Comparison of ENCODE assay signal across 8 cellular contexts in the genomic region with DNA sequence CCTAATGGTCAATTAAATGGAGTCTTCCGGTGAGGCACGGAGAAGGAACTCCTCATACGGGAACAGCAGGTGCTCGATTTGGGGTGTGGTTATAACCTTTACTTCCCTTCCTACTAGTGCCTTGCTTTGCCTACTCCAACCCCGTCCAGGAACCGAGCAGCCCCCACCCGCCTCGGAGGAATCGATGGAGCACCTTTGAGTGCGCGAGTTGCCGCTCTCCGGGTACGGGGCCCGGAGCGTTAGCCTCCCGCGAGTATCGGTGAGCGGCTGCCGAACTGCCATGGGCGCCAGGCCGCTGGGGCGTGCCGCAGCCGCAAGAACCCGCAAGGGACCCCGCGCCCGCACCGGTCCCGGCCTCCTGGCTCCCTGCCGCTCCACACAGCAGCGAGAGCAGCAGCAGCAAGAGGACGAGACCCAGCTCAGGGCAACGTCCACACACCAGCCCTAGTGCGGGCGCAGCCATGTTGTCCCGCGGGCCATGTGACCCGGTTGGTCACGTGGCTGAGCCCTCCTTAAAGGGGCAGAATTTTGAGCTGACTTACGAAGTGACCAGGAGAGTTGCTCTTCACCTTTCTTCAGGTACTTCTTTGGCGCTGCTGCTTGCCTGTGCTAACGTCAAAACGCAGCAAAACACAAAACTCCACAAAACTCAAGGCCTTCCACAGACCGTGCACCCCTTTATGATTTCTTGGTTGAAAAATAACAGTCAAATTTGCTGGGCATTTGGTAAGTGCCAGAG. TPM values are rescaled to one million over a fixed set of nuclear protein-coding genes. Genes with fewer than 3 reads are reported as not detected.
DNase-seq lines count a peak whose midpoint lies in the region; ATAC-seq and TF ChIP-seq lines count a peak whose summit lies in the region.

A gene (minus strand): TSS at position 487 of the 739 bp plus-strand sequence. CDS start 24 bp downstream, at position 463.

- H3K27me3 Mint-ChIP-seq in activated naive CD8-positive, alpha-beta T cell: no peaks in the 10 kb centered on the region

- DNase-seq in G401 (ENCODE audit: low spot score): peak; percentile 90
- DNase-seq in Karpas-422: peak; percentile 91
- DNase-seq in glomerular visceral epithelial cell (ENCODE audit: extremely low spot score): peak; percentile 65
- peak; percentile 76 for DNase-seq in omental fat pad (ENCODE audit: low spot score)
- peak; percentile 88 to 90 for DNase-seq in suprapubic skin (ENCODE audit: low spot score in 2 of 2)

- peaks cover 12% of the 10 kb centered on the region for H3K4me1 Mint-ChIP-seq in activated naive CD8-positive, alpha-beta T cell (ENCODE audit: low read depth)

- peak within 1 kb of the TSS; percentile 93 for H3K4me3 Mint-ChIP-seq in activated naive CD8-positive, alpha-beta T cell

- in situ Hi-C loops in G401 (cut with HindIII; ENCODE audit: low sequenced_read_pairs): no loop called here

- H3K79me2 ChIP-seq in Karpas-422 (ENCODE audit: low read length): 0 out of 2 replicates have a peak, but pooled peaks cover 4% of the 10 kb centered on the region

- H4K20me1 ChIP-seq in Karpas-422 (ENCODE audit: insufficient read depth, low read depth, low read length): no peaks in the 10 kb centered on the region

- no peak for TF ChIP-seq EP300 in suprapubic skin (IDR thresholded peaks at IDR 0.05)

- no peaks in the 10 kb centered on the region for H3K9me3 Mint-ChIP-seq in activated naive CD8-positive, alpha-beta T cell (ENCODE audit: low read depth)

- H3K27me3 ChIP-seq in Karpas-422 (ENCODE audit: low read length) (no peaks in the 10 kb centered on the region), suprapubic skin (no peaks in the 10 kb centered on the region)

- H3K9me3 ChIP-seq in Karpas-422 (ENCODE audit: low read length) (no peaks in the 10 kb centered on the region), suprapubic skin (no peaks in the 10 kb centered on the region)

- TF ChIP-seq POLR2A in suprapubic skin (IDR thresholded peaks at IDR 0.05): peak in 1 of 2 donors; percentile 52

- H3K4me1 ChIP-seq in Karpas-422 (ENCODE audit: low read length): peaks cover 10% of the 10 kb centered on the region
- H3K4me1 ChIP-seq in suprapubic skin: peaks cover 12% of the 10 kb centered on the region

- no peaks in the 10 kb centered on the region for H3K9me2 ChIP-seq in Karpas-422 (replicated peaks; ENCODE audit: insufficient read depth, low read length)

- under 1% methylated on average over 46 of the region's 47 CpGs for WGBS in suprapubic skin

- peak within 1 kb of the TSS; percentile 79 for H3K4me2 ChIP-seq in Karpas-422 (ENCODE audit: low read depth, low read length, poor library complexity, severe bottlenecking)

- no peaks in the 10 kb centered on the region for H3K36me3 Mint-ChIP-seq in activated naive CD8-positive, alpha-beta T cell

- TF ChIP-seq CTCF in omental fat pad (IDR thresholded peaks at IDR 0.05): no peak
- no peak for TF ChIP-seq CTCF in suprapubic skin (IDR thresholded peaks at IDR 0.05)

- H3K9ac ChIP-seq in Karpas-422 (ENCODE audit: low read length): peak within 1 kb of the TSS; percentile 74

- peak within 1 kb of the TSS; percentile 93 for H2AFZ ChIP-seq in Karpas-422 (ENCODE audit: low read length)

- H3K4me3 ChIP-seq in Karpas-422 (ENCODE audit: low read length) (peak within 1 kb of the TSS; percentile 84), suprapubic skin (peak within 1 kb of the TSS; percentile 67)

- no peak within 1 kb of the TSS for H3K27ac ChIP-seq in Karpas-422 (ENCODE audit: low read length)
- H3K27ac ChIP-seq in suprapubic skin: peak within 1 kb of the TSS; percentile 86

- ATAC-seq in GM21825 (IDR thresholded peaks at IDR 0.05; ENCODE audit: unreplicated experiment) (peak; percentile 100), SK-N-SH treated with all-trans-retinoic acid at 6 μM for 48 hours (peak; percentile 99), omental fat pad (ENCODE audit: low FRiP score) (peak; percentile 92)

- H3K27ac Mint-ChIP-seq in activated naive CD8-positive, alpha-beta T cell: peak within 1 kb of the TSS; percentile 95

- H3K36me3 ChIP-seq in Karpas-422 (ENCODE audit: insufficient read depth, low read length) (no peaks in the 10 kb centered on the region), suprapubic skin (no peaks in the 10 kb centered on the region)

TF ChIP-seq in SK-N-SH treated with all-trans-retinoic acid at 6 μM for 48 hours, 23 proteins besides CTCF, POLR2A, EP300 and RAD21:
- TF ChIP-seq ARNTL (CRISPR knock-in tag; IDR thresholded peaks at IDR 0.05; ENCODE audit: borderline replicate concordance, low read depth) (0 out of 2 replicates have a peak, but pooled peaks have one; percentile 64), SNAI2 (CRISPR knock-in tag; IDR thresholded peaks at IDR 0.05) (0 out of 2 replicates have a peak, but pooled peaks have one; percentile 32), ZFP3 (CRISPR knock-in tag; IDR thresholded peaks at IDR 0.05) (peak; percentile 50; the same call in 1 of the 2 replicates), ZNF70 (CRISPR knock-in tag; IDR thresholded peaks at IDR 0.05) (no peak)

RNA-seq across cellular contexts. Expression of the gene that starts here (rescaled TPM):
- total RNA-seq in G401 (2014; rRNA removed; shearing (Covaris generic)): 30.4 and 31.9 TPM in 2 replicates
- total RNA-seq in Karpas-422 (2014; rRNA removed; shearing (Covaris generic); ENCODE audit: low replicate concordance): 9.4 and 13.5 TPM in 2 replicates
- total RNA-seq in omental fat pad (10 to 100 TPM; 44.9 to 61.1 (median 53.8) TPM), suprapubic skin (10 to 100 TPM; 38.9 to 47.3 (median 42.3) TPM)
